Comparison of ENCODE assay signal across 8 cellular contexts in genomic region chr11:113384551-113384950, GRCh38. TPM values are rescaled to one million over a fixed set of nuclear protein-coding genes. Genes with fewer than 3 reads are reported as not detected.
A peak's percentile ranks its signal among the peaks of the same experiment; 100 is the strongest.
DNase-seq lines count a peak whose midpoint lies in the region; ATAC-seq and TF ChIP-seq lines count a peak whose summit lies in the region.

No MANE protein-coding gene starts in this region.

- ATAC-seq in GM18907 (IDR thresholded peaks at IDR 0.05; ENCODE audit: unreplicated experiment) = no peak

- no peak overlapping the region for H3K4me3 ChIP-seq in BJ (ENCODE audit: low read depth, low read length)
- no peak overlapping the region for H3K4me3 ChIP-seq in LNCaP clone FGC (ENCODE audit: low read depth, low read length)
- H3K4me3 ChIP-seq in tibial nerve = no peak overlapping the region

- H3K4me1 ChIP-seq in tibial nerve = peaks cover 0 to 8% (median 0%) of the 10 kb centered on the region in 4 donors

- no peak for TF ChIP-seq POLR2A in tibial nerve (IDR thresholded peaks at IDR 0.05)

- CTCF ChIA-PET in BJ (lab: Yijun Ruan, JAX) = no interaction called here

- H3K27ac ChIP-seq in tibial nerve = no peak overlapping the region

- no peak for TF ChIP-seq CTCF in BJ (IDR thresholded peaks at IDR 0.05; ENCODE audit: insufficient read depth, low read depth, low read length)
- no peak for TF ChIP-seq CTCF in LNCaP clone FGC (IDR thresholded peaks at IDR 0.05; ENCODE audit: control insufficient read depth, extremely low read depth, insufficient read depth)
- TF ChIP-seq CTCF in tibial nerve (IDR thresholded peaks at IDR 0.05) = no peak

- TF ChIP-seq EP300 in tibial nerve (IDR thresholded peaks at IDR 0.05) = no peak

- H3K27me3 ChIP-seq in BJ (ENCODE audit: control insufficient read depth, insufficient read depth, low read length) (peaks cover 14% of the 10 kb centered on the region), tibial nerve (peaks cover 0 to 29% of the 10 kb centered on the region in 2 donors)

- H3K36me3 ChIP-seq in BJ (ENCODE audit: control insufficient read depth, insufficient read depth, low read length) (no peaks in the 10 kb centered on the region), tibial nerve (peaks cover 0 to 23% (median 0%) of the 10 kb centered on the region in 3 donors)

- WGBS in tibial nerve, 2 donors = 47 to 51% methylated on average over 3 of the region's 3 CpGs

- DNase-seq in BJ (ENCODE audit: low read depth) (peak; percentile 64), LNCaP clone FGC (ENCODE audit: low read depth) (peak; percentile 38), amniotic epithelial cell (ENCODE audit: low read depth) (peak; percentile 95), islet precursor cell (peak; percentile 97), tibial nerve (ENCODE audit: low spot score in 2 of 2) (no peak), inferior parietal cortex (ENCODE audit: extremely low spot score) (no peak)
- no peak for DNase-seq in activated effector memory CD4-positive, alpha-beta T cell treated with anti-CD3 and anti-CD28 coated beads, Interleukin-2, amount 50 U/mL, for 16 hours

- no peaks in the 10 kb centered on the region for H3K9me3 ChIP-seq in tibial nerve

- POLR2A ChIA-PET in BJ (lab: Charles Lee) = no interaction called here

RNA-seq across cellular contexts. Expression of gene ANKK1, which starts 3.0 kb away (rescaled TPM):
- polyA plus RNA-seq in BJ (2011; rRNA removed) = not detected in 2 replicates
- polyA minus RNA-seq in BJ (2011; rRNA and poly(A)+ RNA removed) = 0.14 TPM in 1 of 2 replicates, not detected in the other
- total RNA-seq in tibial nerve = 1 to 10 TPM in 3 of 4 donors, under 1 TPM in 1; 0.30 to 2.1 (median 1.7) TPM

Comparison
In these comparisons a context has a peak if more than half of its experiments do, and no peak if none do; other contexts are left out.
1. DNase-seq: peak in BJ (single experiment), LNCaP clone FGC (single experiment), amniotic epithelial cell (single experiment) and islet precursor cell (single experiment); none in tibial nerve (0 of 2), inferior parietal cortex (single experiment) and activated effector memory CD4-positive, alpha-beta T cell treated with anti-CD3 and anti-CD28 coated beads, Interleukin-2, amount 50 U/mL, for 16 hours (single experiment).